In genomic region chr9:130780865-130781504, GRCh38 we compare ENCODE assay signal across 9 cellular contexts. TPM values are rescaled to one million over a fixed set of nuclear protein-coding genes. Genes with fewer than 3 reads are reported as not detected.
DNase-seq lines count a peak whose midpoint lies in the region; ATAC-seq, FAIRE-seq and TF ChIP-seq lines count a peak whose summit lies in the region.
"Had no signal": no experiment of that assay in that cellular context is flagged by ENCODE, and none has a peak within 500 bp of the region (broad histone marks: within the 10 kb centered on the region; RNA-seq: fewer than 3 reads in every experiment).

No MANE protein-coding gene starts in this region.

- H3K27ac Mint-ChIP-seq in Calu3 (ENCODE audit: unreplicated experiment): no peak overlapping the region

- peak; percentile 69 for TF ChIP-seq POLR2A in esophagus muscularis mucosa (IDR thresholded peaks at IDR 0.05; ENCODE audit: low read depth)

- H3K36me3 ChIP-seq in esophagus muscularis mucosa (no peaks in the 10 kb centered on the region), pancreas (no peaks in the 10 kb centered on the region)

- DNase-seq in AG20443 (ENCODE audit: low spot score) (peak; percentile 83), NCI-H460 (ENCODE audit: extremely low read depth, low read depth) (peak; percentile 96), esophagus muscularis mucosa (ENCODE audit: extremely low spot score) (peak; percentile 93), pancreas (no peak), Calu3 (no peak), NCI-H82 treated with DMSO at 0.1 percent for 48 hours (lab: John Stamatoyannopoulos, UW; ENCODE audit: unreplicated experiment) (no peak)
- DNase-seq: NCI-H82 had no signal

- H3K27ac ChIP-seq in esophagus muscularis mucosa (replicated peaks in 1 of 4): peak overlapping the region; percentile 87 to 92 (median 90)
- H3K27ac ChIP-seq in pancreas: peak overlapping the region in 2 of 4 donors; percentile 36 to 41

- H3K27me3 ChIP-seq in esophagus muscularis mucosa (no peaks in the 10 kb centered on the region), pancreas (no peaks in the 10 kb centered on the region)

- H3K9me3 Mint-ChIP-seq in Calu3 (ENCODE audit: low read depth, unreplicated experiment): peaks cover under 1% of the 10 kb centered on the region

- ATAC-seq in pancreas: peak in 3 of 4 donors; percentile 59 to 78 (median 70)
- ATAC-seq in GM18517 (IDR thresholded peaks at IDR 0.05; ENCODE audit: unreplicated experiment): no peak
- ATAC-seq in HG03354 (IDR thresholded peaks at IDR 0.05; ENCODE audit: poor library complexity, severe bottlenecking, unreplicated experiment): no peak

- peak; percentile 65 for FAIRE-seq in pancreas (lab: Jason Lieb, UNC)

- intact Hi-C loops in esophagus muscularis mucosa (cut with DNase I): loop anchor here (5.0 kb wide), 1 partner anchor 61 kb away; no protein-coding TSS in a partner anchor
- intact Hi-C loops in pancreas (cut with DNase I): no loop called here
- intact Hi-C loops in Calu3 (cut with micrococcal nuclease; ENCODE audit: unreplicated experiment): no loop called here

- peak; percentile 81 for TF ChIP-seq EP300 in esophagus muscularis mucosa (IDR thresholded peaks at IDR 0.05)

- no peaks in the 10 kb centered on the region for H3K4me1 Mint-ChIP-seq in Calu3 (ENCODE audit: low read depth, unreplicated experiment)

- H3K36me3 Mint-ChIP-seq in Calu3 (ENCODE audit: insufficient read depth, unreplicated experiment): peaks cover 2% of the 10 kb centered on the region

- peaks cover 42 to 77% (median 73%) of the 10 kb centered on the region in 4 donors for H3K4me1 ChIP-seq in esophagus muscularis mucosa
- peaks cover 0 to 8% (median 4%) of the 10 kb centered on the region in 3 donors for H3K4me1 ChIP-seq in pancreas

- H3K4me3 ChIP-seq in esophagus muscularis mucosa: peak overlapping the region; percentile 32 to 56 (median 48)
- H3K4me3 ChIP-seq in pancreas: no peak overlapping the region

- TF ChIP-seq CTCF in esophagus muscularis mucosa (IDR thresholded peaks at IDR 0.05): peak in 1 of 3 experiments; percentile 4
- no peak for TF ChIP-seq CTCF in pancreas (IDR thresholded peaks at IDR 0.05)
- no peak for TF ChIP-seq CTCF in Calu3 (IDR thresholded peaks at IDR 0.05; ENCODE audit: unreplicated experiment)

- no peaks in the 10 kb centered on the region for H3K9me3 ChIP-seq in esophagus muscularis mucosa
- H3K9me3 ChIP-seq in pancreas: no peaks in the 10 kb centered on the region

- 27% methylated on average over 9 of the region's 9 CpGs for WGBS in esophagus muscularis mucosa
- WGBS in pancreas, 2 donors: 82 to 84% methylated on average over 9 of the region's 9 CpGs

- BruUV-seq in Calu3 (replicated peaks; lab: Mats Ljungman, UMichigan): no TSS peak

- H3K4me3 Mint-ChIP-seq in Calu3 (ENCODE audit: low read depth, unreplicated experiment): no peak overlapping the region

- no peaks in the 10 kb centered on the region for H3K27me3 Mint-ChIP-seq in Calu3 (ENCODE audit: unreplicated experiment)

- CTCF ChIA-PET in Calu3 (lab: Charles Lee): no interaction called here

RNA-seq across cellular contexts. Expression of gene ABL1, which starts 54.1 kb away (rescaled TPM):
- 60.6 and 63.0 TPM in 2 replicates for total RNA-seq in NCI-H460 (2014; rRNA removed; shearing (Covaris generic))
- 39.0 and 39.2 TPM in 2 replicates for polyA plus RNA-seq in NCI-H460 (2014; cell fraction: nucleus; rRNA removed)
- total RNA-seq in esophagus muscularis mucosa (100 to 1,000 TPM in 3 of 4 donors, 10 to 100 TPM in 1; 90.9 to 151 (median 133) TPM), pancreas (10 to 100 TPM; 16.4 to 31.9 (median 22.2) TPM), Calu3 (2022) (29.6 and 30.0 TPM in 2 replicates)
- polyA plus RNA-seq in pancreas: 10 to 100 TPM; 15.3 to 16.8 TPM

Comparison
In these comparisons a context has a peak if more than half of its experiments do, and no peak if none do; other contexts are left out.
1. DNase-seq: peak in AG20443 (single experiment), NCI-H460 (single experiment) and esophagus muscularis mucosa (single experiment); none in pancreas (0 of 6), Calu3 (single experiment) and NCI-H82 treated with DMSO at 0.1 percent for 48 hours (single experiment).
2. H3K4me3 ChIP-seq: peak in esophagus muscularis mucosa (4 of 4); none in pancreas (0 of 4).
3. ATAC-seq: peak in pancreas (3 of 4); none in GM18517 (single experiment) and HG03354 (single experiment).